In the genomic region with DNA sequence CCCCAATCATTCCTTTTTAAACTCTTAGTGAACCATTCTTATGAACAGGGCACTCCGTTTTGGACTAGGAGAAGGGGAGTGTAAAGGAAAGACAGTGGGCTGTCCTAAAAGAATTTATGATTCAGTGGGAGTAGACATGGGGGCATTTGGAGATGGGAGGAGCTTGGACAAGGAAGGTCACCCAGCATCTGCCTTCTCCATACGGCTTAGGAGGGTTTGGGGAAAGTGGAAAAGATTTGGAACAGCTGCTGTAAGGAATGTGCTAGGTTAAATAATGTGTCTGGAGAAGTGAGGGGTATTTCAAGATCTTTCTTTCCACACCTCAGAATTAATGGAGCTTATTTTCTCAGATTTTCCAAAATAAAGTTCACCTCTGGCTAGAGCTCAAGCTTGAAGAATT, we compare ENCODE assay signal across 18 cellular contexts. TPM values are rescaled to one million over a fixed set of nuclear protein-coding genes. Genes with fewer than 3 reads are reported as not detected.
DNase-seq lines count a peak whose midpoint lies in the region; ATAC-seq and TF ChIP-seq lines count a peak whose summit lies in the region.
"Had no signal": no experiment of that assay in that cellular context is flagged by ENCODE, and none has a peak within 500 bp of the region (broad histone marks: within the 10 kb centered on the region; RNA-seq: fewer than 3 reads in every experiment).

No MANE protein-coding gene starts in this region.

- peaks cover under 1% of the 10 kb centered on the region for H3K36me3 Mint-ChIP-seq in activated CD4-positive, alpha-beta T cell treated with anti-CD3 and anti-CD28 coated beads, Interleukin-2, amount 10 ng/mL, durations not matched to agents 7 days and 5 days (ENCODE audit: low read depth)
- no peaks in the 10 kb centered on the region for H3K36me3 Mint-ChIP-seq in glutamatergic neuron (ENCODE audit: unreplicated experiment)

- H3K4me1 Mint-ChIP-seq in activated CD4-positive, alpha-beta T cell treated with anti-CD3 and anti-CD28 coated beads, Interleukin-2, amount 10 ng/mL, durations not matched to agents 7 days and 5 days = no peaks in the 10 kb centered on the region
- no peaks in the 10 kb centered on the region for H3K4me1 Mint-ChIP-seq in glutamatergic neuron (ENCODE audit: low read depth, unreplicated experiment)

- H3K4me3 Mint-ChIP-seq in activated CD4-positive, alpha-beta T cell treated with anti-CD3 and anti-CD28 coated beads, Interleukin-2, amount 10 ng/mL, durations not matched to agents 7 days and 5 days = no peak overlapping the region
- no peak overlapping the region for H3K4me3 Mint-ChIP-seq in glutamatergic neuron (ENCODE audit: unreplicated experiment)
- H3K4me3 Mint-ChIP-seq: CD4-positive, alpha-beta memory T cell; GM23338 had no signal

- no peak overlapping the region for H3K27ac Mint-ChIP-seq in activated CD4-positive, alpha-beta T cell treated with anti-CD3 and anti-CD28 coated beads, Interleukin-2, amount 10 ng/mL, durations not matched to agents 7 days and 5 days
- H3K27ac Mint-ChIP-seq in glutamatergic neuron (ENCODE audit: unreplicated experiment) = no peak overlapping the region
- H3K27ac Mint-ChIP-seq: GM23338 had no signal

- no peaks in the 10 kb centered on the region for H3K27me3 Mint-ChIP-seq in activated CD4-positive, alpha-beta T cell treated with anti-CD3 and anti-CD28 coated beads, Interleukin-2, amount 10 ng/mL, durations not matched to agents 7 days and 5 days
- no peaks in the 10 kb centered on the region for H3K27me3 Mint-ChIP-seq in glutamatergic neuron (ENCODE audit: unreplicated experiment)
- H3K27me3 Mint-ChIP-seq: CD4-positive, alpha-beta memory T cell had no signal

- no peaks in the 10 kb centered on the region for H3K9me3 Mint-ChIP-seq in activated CD4-positive, alpha-beta T cell treated with anti-CD3 and anti-CD28 coated beads, Interleukin-2, amount 10 ng/mL, durations not matched to agents 7 days and 5 days
- H3K9me3 Mint-ChIP-seq in glutamatergic neuron (ENCODE audit: unreplicated experiment) = no peaks in the 10 kb centered on the region
- H3K9me3 Mint-ChIP-seq: CD4-positive, alpha-beta memory T cell; GM23338 had no signal

- POLR2A ChIA-PET in activated CD4-positive, alpha-beta T cell treated with anti-CD3 and anti-CD28 coated beads, Interleukin-2, amount 10 ng/mL, durations not matched to agents 7 days and 5 days (lab: Charles Lee) = no interaction called here

- no peak for TF ChIP-seq CTCF in omental fat pad (IDR thresholded peaks at IDR 0.05)
- no peak for TF ChIP-seq CTCF in glutamatergic neuron (IDR thresholded peaks at IDR 0.05; ENCODE audit: partially characterized antibody, unreplicated experiment)

- peak; percentile 51 for ATAC-seq in omental fat pad (ENCODE audit: low FRiP score)
- ATAC-seq: HCT116 had no signal

- DNase-seq in DMS 273 (lab: John Stamatoyannopoulos, UW; ENCODE audit: unreplicated experiment) (peak; percentile 50), DMS 273 treated with DMSO at 0.1 percent for 48 hours (lab: John Stamatoyannopoulos, UW) (no peak), left kidney (ENCODE audit: low read depth, low spot score) (peak; percentile 70), omental fat pad (ENCODE audit: low spot score) (no peak), NCI-H2107 (lab: John Stamatoyannopoulos, UW) (no peak), glutamatergic neuron (no peak), middle frontal gyrus (ENCODE audit: extremely low spot score, low spot score) (no peak)
- no peak for DNase-seq in activated CD4-positive, alpha-beta T cell treated with anti-CD3 and anti-CD28 coated beads, Interleukin-2, amount 10 ng/mL, durations not matched to agents 7 days and 5 days
- DNase-seq: ACHN; Caco-2; CD4-positive, alpha-beta memory T cell; DMS153; IMR-90; NCI-H1417; NCI-H1694 treated with DMSO at 0.1 percent for 48 hours; NCI-H748 treated with DMSO at 0.1 percent for 48 hours had no signal

- CTCF ChIA-PET in activated CD4-positive, alpha-beta T cell treated with anti-CD3 and anti-CD28 coated beads, Interleukin-2, amount 10 ng/mL, durations not matched to agents 7 days and 5 days (lab: Charles Lee) = interaction anchor here (0.8 to 1.3 kb wide), 2 partner anchors 96 to 403 kb away, joined by 3 read pairs; no protein-coding TSS in a partner anchor

RNA-seq across cellular contexts. Expression of a gene that starts 24.0 kb away (rescaled TPM):
- total RNA-seq in omental fat pad = 1 to 10 TPM; 3.5 to 5.7 (median 4.6) TPM
- 1 to 10 TPM; 3.0 to 4.4 TPM for total RNA-seq in activated CD4-positive, alpha-beta T cell treated with anti-CD3 and anti-CD28 coated beads, Interleukin-2, amount 10 ng/mL, durations not matched to agents 7 days and 5 days
- total RNA-seq in glutamatergic neuron (ENCODE audit: unreplicated experiment) = 3.0 TPM

Comparison
In these comparisons a context has a peak if more than half of its experiments do, and no peak if none do; other contexts are left out.
1. DNase-seq: peak in DMS 273 (single experiment) and left kidney (single experiment); none in DMS 273 treated with DMSO at 0.1 percent for 48 hours (single experiment), omental fat pad (single experiment), NCI-H2107 (single experiment), activated CD4-positive, alpha-beta T cell treated with anti-CD3 and anti-CD28 coated beads, Interleukin-2, amount 10 ng/mL, durations not matched to agents 7 days and 5 days (single experiment), glutamatergic neuron (single experiment) and middle frontal gyrus (single experiment).